Comparison of ENCODE assay signal across 9 cellular contexts in the genomic region with DNA sequence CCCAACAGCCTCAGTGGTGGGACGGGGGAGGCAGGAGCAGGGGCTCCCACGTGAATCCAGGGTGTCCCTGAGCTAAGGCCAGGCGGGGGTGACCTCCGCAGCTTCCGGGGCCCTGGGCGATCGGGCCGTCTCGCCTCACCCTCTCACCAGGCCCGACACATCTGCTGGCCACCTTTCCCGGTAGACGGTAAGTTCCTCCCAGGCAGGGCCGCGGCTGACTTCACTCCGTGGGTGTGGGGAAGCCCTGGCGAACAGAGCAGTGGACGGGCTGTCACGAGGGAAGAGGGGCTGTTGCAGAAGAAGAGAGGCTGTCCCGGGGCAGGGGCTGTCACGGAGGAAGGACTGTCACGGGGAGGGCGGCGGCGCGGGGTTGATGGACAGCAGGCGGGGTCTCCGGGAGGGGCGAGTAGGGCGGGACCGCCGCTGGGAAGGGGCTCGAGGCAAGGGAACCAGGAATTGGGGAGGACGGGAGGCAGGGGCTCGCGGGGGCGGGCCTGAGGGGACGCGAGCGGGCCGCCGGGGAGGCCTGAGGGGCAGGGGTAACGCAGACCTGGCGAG. TPM values are rescaled to one million over a fixed set of nuclear protein-coding genes. Genes with fewer than 3 reads are reported as not detected.
DNase-seq lines count a peak whose midpoint lies in the region; ATAC-seq and TF ChIP-seq lines count a peak whose summit lies in the region.
"Had no signal": no experiment of that assay in that cellular context is flagged by ENCODE, and none has a peak within 500 bp of the region (broad histone marks: within the 10 kb centered on the region; RNA-seq: fewer than 3 reads in every experiment).

No MANE protein-coding gene starts in this region.

- peaks cover 4% of the 10 kb centered on the region for H3K27me3 Mint-ChIP-seq in activated T-helper 1 cell treated with anti-CD3 and anti-CD28 coated beads, Interleukin-12 subunit alpha, Interleukin-12 subunit beta, Interleukin-2, Interleukin-4 antibody, amounts not matched to agents 30 ng/mL and 10 ng/mL and 1 ng/mL, durations not matched to agents 14 hours and 24 hours and 36 hours (ENCODE audit: insufficient read depth)

- DNase-seq in NCI-H2227 (lab: John Stamatoyannopoulos, UW; ENCODE audit: unreplicated experiment) = peak; percentile 48
- DNase-seq in NCI-H2227 treated with DMSO at 0.1 percent for 48 hours (lab: John Stamatoyannopoulos, UW) = no peak
- peak; percentile 30 for DNase-seq in activated T-helper 1 cell treated with anti-CD3 and anti-CD28 coated beads, Interleukin-12 subunit alpha, Interleukin-12 subunit beta, Interleukin-2, Interleukin-4 antibody, amounts not matched to agents 30 ng/mL and 10 ng/mL and 1 ng/mL, durations not matched to agents 14 hours and 24 hours and 36 hours (ENCODE audit: low spot score)
- DNase-seq in kidney epithelial cell (ENCODE audit: low read depth) = no peak
- no peak for DNase-seq in tibial artery
- DNase-seq in head of caudate nucleus = no peak

- H3K27ac ChIP-seq in tibial artery = no peak overlapping the region

- peak; percentile 8 for ATAC-seq in HG03342 (IDR thresholded peaks at IDR 0.05; ENCODE audit: unreplicated experiment)
- ATAC-seq in HG03520 (IDR thresholded peaks at IDR 0.05; ENCODE audit: unreplicated experiment) = no peak

- peak overlapping the region; percentile 87 for H3K27ac Mint-ChIP-seq in activated T-helper 1 cell treated with anti-CD3 and anti-CD28 coated beads, Interleukin-12 subunit alpha, Interleukin-12 subunit beta, Interleukin-2, Interleukin-4 antibody, amounts not matched to agents 30 ng/mL and 10 ng/mL and 1 ng/mL, durations not matched to agents 14 hours and 24 hours and 36 hours

- H3K27me3 ChIP-seq in kidney epithelial cell (ENCODE audit: control insufficient read depth, insufficient read depth, low read length) = no peaks in the 10 kb centered on the region
- peaks cover 0 to 41% of the 10 kb centered on the region in 2 donors for H3K27me3 ChIP-seq in tibial artery

- intact Hi-C loops in activated T-helper 1 cell treated with anti-CD3 and anti-CD28 coated beads, Interleukin-12 subunit alpha, Interleukin-12 subunit beta, Interleukin-2, Interleukin-4 antibody, amounts not matched to agents 30 ng/mL and 10 ng/mL and 1 ng/mL, durations not matched to agents 14 hours and 24 hours and 36 hours (cut with micrococcal nuclease) = loop anchor here (1.0 kb wide), 1 partner anchor 25 kb away; no protein-coding TSS in a partner anchor
- intact Hi-C loops in tibial artery (cut with DNase I; ENCODE audit: low total_unique reads) = no loop called here
- intact Hi-C loops in head of caudate nucleus (cut with DNase I) = no loop called here

- H3K36me3 ChIP-seq in kidney epithelial cell (ENCODE audit: control insufficient read depth, insufficient read depth, low read length) = no peaks in the 10 kb centered on the region
- no peaks in the 10 kb centered on the region for H3K36me3 ChIP-seq in tibial artery

- peak overlapping the region; percentile 91 for H3K4me3 Mint-ChIP-seq in activated T-helper 1 cell treated with anti-CD3 and anti-CD28 coated beads, Interleukin-12 subunit alpha, Interleukin-12 subunit beta, Interleukin-2, Interleukin-4 antibody, amounts not matched to agents 30 ng/mL and 10 ng/mL and 1 ng/mL, durations not matched to agents 14 hours and 24 hours and 36 hours

- peaks cover 4% of the 10 kb centered on the region for H3K4me1 Mint-ChIP-seq in activated T-helper 1 cell treated with anti-CD3 and anti-CD28 coated beads, Interleukin-12 subunit alpha, Interleukin-12 subunit beta, Interleukin-2, Interleukin-4 antibody, amounts not matched to agents 30 ng/mL and 10 ng/mL and 1 ng/mL, durations not matched to agents 14 hours and 24 hours and 36 hours (ENCODE audit: low read depth)

- H3K9me3 ChIP-seq in tibial artery = no peaks in the 10 kb centered on the region

- H3K36me3 Mint-ChIP-seq in activated T-helper 1 cell treated with anti-CD3 and anti-CD28 coated beads, Interleukin-12 subunit alpha, Interleukin-12 subunit beta, Interleukin-2, Interleukin-4 antibody, amounts not matched to agents 30 ng/mL and 10 ng/mL and 1 ng/mL, durations not matched to agents 14 hours and 24 hours and 36 hours (ENCODE audit: low read depth) = no peaks in the 10 kb centered on the region

- TF ChIP-seq CTCF in kidney epithelial cell (IDR thresholded peaks at IDR 0.05; ENCODE audit: insufficient read depth, low read length, poor library complexity, severe bottlenecking) = no peak
- no peak for TF ChIP-seq CTCF in tibial artery (IDR thresholded peaks at IDR 0.05)

- H3K4me3 ChIP-seq in kidney epithelial cell (ENCODE audit: low read depth, low read length) = peak overlapping the region; percentile 82
- H3K4me3 ChIP-seq in tibial artery = peak overlapping the region; percentile 72 to 75

- no peaks in the 10 kb centered on the region for H3K9me3 Mint-ChIP-seq in activated T-helper 1 cell treated with anti-CD3 and anti-CD28 coated beads, Interleukin-12 subunit alpha, Interleukin-12 subunit beta, Interleukin-2, Interleukin-4 antibody, amounts not matched to agents 30 ng/mL and 10 ng/mL and 1 ng/mL, durations not matched to agents 14 hours and 24 hours and 36 hours

- peaks cover 0 to 31% (median 25%) of the 10 kb centered on the region in 4 donors for H3K4me1 ChIP-seq in tibial artery

RNA-seq across cellular contexts. Expression of gene PKMYT1, which starts 0.5 kb away (rescaled TPM):
- total RNA-seq in activated T-helper 1 cell treated with anti-CD3 and anti-CD28 coated beads, Interleukin-12 subunit alpha, Interleukin-12 subunit beta, Interleukin-2, Interleukin-4 antibody, amounts not matched to agents 30 ng/mL and 10 ng/mL and 1 ng/mL, durations not matched to agents 14 hours and 24 hours and 36 hours = 151 and 152 TPM in 2 replicates
- 5.1 and 6.1 TPM in 2 replicates for total RNA-seq in kidney epithelial cell

RNA-seq across cellular contexts. Expression of gene PAQR4, which starts 10.6 kb away (rescaled TPM):
- total RNA-seq in activated T-helper 1 cell treated with anti-CD3 and anti-CD28 coated beads, Interleukin-12 subunit alpha, Interleukin-12 subunit beta, Interleukin-2, Interleukin-4 antibody, amounts not matched to agents 30 ng/mL and 10 ng/mL and 1 ng/mL, durations not matched to agents 14 hours and 24 hours and 36 hours = 40.1 and 44.0 TPM in 2 replicates
- total RNA-seq in kidney epithelial cell = 14.2 and 15.2 TPM in 2 replicates

RNA-seq across cellular contexts. Expression of gene KREMEN2, which starts 15.7 kb away (rescaled TPM):
- total RNA-seq in activated T-helper 1 cell treated with anti-CD3 and anti-CD28 coated beads, Interleukin-12 subunit alpha, Interleukin-12 subunit beta, Interleukin-2, Interleukin-4 antibody, amounts not matched to agents 30 ng/mL and 10 ng/mL and 1 ng/mL, durations not matched to agents 14 hours and 24 hours and 36 hours = 0.10 and 0.18 TPM in 2 replicates
- 0.04 and 1.3 TPM in 2 replicates for total RNA-seq in kidney epithelial cell
- total RNA-seq: subcutaneous adipose tissue had no signal

RNA-seq across cellular contexts. Expression of gene CLDN9, which starts 33.0 kb away (rescaled TPM):
- total RNA-seq in activated T-helper 1 cell treated with anti-CD3 and anti-CD28 coated beads, Interleukin-12 subunit alpha, Interleukin-12 subunit beta, Interleukin-2, Interleukin-4 antibody, amounts not matched to agents 30 ng/mL and 10 ng/mL and 1 ng/mL, durations not matched to agents 14 hours and 24 hours and 36 hours = not detected in 2 replicates
- 1.0 and 3.1 TPM in 2 replicates for total RNA-seq in kidney epithelial cell

RNA-seq across cellular contexts. Expression of gene CLDN6, which starts 38.2 kb away (rescaled TPM):
- not detected in 2 replicates for total RNA-seq in activated T-helper 1 cell treated with anti-CD3 and anti-CD28 coated beads, Interleukin-12 subunit alpha, Interleukin-12 subunit beta, Interleukin-2, Interleukin-4 antibody, amounts not matched to agents 30 ng/mL and 10 ng/mL and 1 ng/mL, durations not matched to agents 14 hours and 24 hours and 36 hours
- 319 and 359 TPM in 2 replicates for total RNA-seq in kidney epithelial cell
- total RNA-seq: subcutaneous adipose tissue had no signal

Comparison
In these comparisons a context has a peak if more than half of its experiments do, and no peak if none do; other contexts are left out.
1. DNase-seq: peak in NCI-H2227 (single experiment) and activated T-helper 1 cell treated with anti-CD3 and anti-CD28 coated beads, Interleukin-12 subunit alpha, Interleukin-12 subunit beta, Interleukin-2, Interleukin-4 antibody, amounts not matched to agents 30 ng/mL and 10 ng/mL and 1 ng/mL, durations not matched to agents 14 hours and 24 hours and 36 hours (single experiment); none in NCI-H2227 treated with DMSO at 0.1 percent for 48 hours (single experiment), kidney epithelial cell (single experiment), tibial artery (0 of 2) and head of caudate nucleus (0 of 42).
2. RNA of gene PKMYT1, which starts 0.5 kb away (total RNA-seq): 151 to 152 TPM in activated T-helper 1 cell treated with anti-CD3 and anti-CD28 coated beads, Interleukin-12 subunit alpha, Interleukin-12 subunit beta, Interleukin-2, Interleukin-4 antibody, amounts not matched to agents 30 ng/mL and 10 ng/mL and 1 ng/mL, durations not matched to agents 14 hours and 24 hours and 36 hours; 5.1 to 6.1 TPM in kidney epithelial cell; every median in the first group is over 10 times any median in the second.